18 cellular contexts compared by ENCODE assay signal in genomic region chr11:4065601-4066377, GRCh38. TPM values are rescaled to one million over a fixed set of nuclear protein-coding genes. Genes with fewer than 3 reads are reported as not detected.
DNase-seq lines count a peak whose midpoint lies in the region; ATAC-seq, FAIRE-seq and TF ChIP-seq lines count a peak whose summit lies in the region.
"Had no signal": no experiment of that assay in that cellular context is flagged by ENCODE, and none has a peak within 500 bp of the region (broad histone marks: within the 10 kb centered on the region; RNA-seq: fewer than 3 reads in every experiment).

No MANE protein-coding gene starts in this region.

- no peak for FAIRE-seq in HepG2 (lab: Jason Lieb, UNC)
- FAIRE-seq: colon had no signal

- TF ChIP-seq POLR2A in HepG2 (IDR thresholded peaks at IDR 0.05; ENCODE audit: insufficient read depth in 1 of 2, low read depth in 2 of 2, low read length in 2 of 2) = no peak

- H3K36me3 ChIP-seq in skeletal muscle tissue (ENCODE audit: control insufficient read depth in 3 of 3, insufficient read depth in 3 of 3, low read length in 3 of 3) = peaks cover 0 to 10% (median 8%) of the 10 kb centered on the region in 3 donors
- H3K36me3 ChIP-seq in HepG2 (replicated peaks in 1 of 2; ENCODE audit: control insufficient read depth in 1 of 2, insufficient read depth in 2 of 2, low read length in 2 of 2) = peaks cover 4 to 15% of the 10 kb centered on the region in 2 experiments; a peak in 3 of 5 replicates

- TF ChIP-seq CTCF in HepG2 (CRISPR knock-in tag; IDR thresholded peaks at IDR 0.05) = no peak

- H3K4me2 ChIP-seq in HepG2 (ENCODE audit: low read depth, low read length) = no peak overlapping the region

- no peaks in the 10 kb centered on the region for H3K27me3 Mint-ChIP-seq in activated naive CD4-positive, alpha-beta T cell treated with anti-CD3 and anti-CD28 coated beads for 36 hours (ENCODE audit: low read depth)
- no peaks in the 10 kb centered on the region for H3K27me3 Mint-ChIP-seq in T-helper 17 cell
- H3K27me3 Mint-ChIP-seq: stimulated activated naive CD8-positive, alpha-beta T cell treated with anti-CD3 and anti-CD28 coated beads, Interleukin-15, Interleukin-2, amounts not matched to agents 100 ng/mL and 50 ng/mL, for 24 hours had no signal

- H2AFZ ChIP-seq in HepG2 (ENCODE audit: low read length) = no peak overlapping the region

- intact Hi-C loops in activated naive CD4-positive, alpha-beta T cell treated with anti-CD3 and anti-CD28 coated beads for 36 hours (cut with micrococcal nuclease) = no loop called here
- intact Hi-C loops in right cardiac atrium (cut with DNase I) (no loop called here), HepG2 (cut with micrococcal nuclease; ENCODE audit: unreplicated experiment) (no loop called here)

- POLR2A ChIA-PET in HepG2 (lab: Yijun Ruan, JAX) = interaction anchor here (2.3 kb wide), 1 partner anchor 211 kb away, joined by 6 read pairs; the partner anchor contains the start of gene STIM1

- H3K4me1 ChIP-seq in right cardiac atrium (ENCODE audit: control insufficient read depth, insufficient read depth, low read length) (peaks cover 6% of the 10 kb centered on the region), skeletal muscle tissue (ENCODE audit: control insufficient read depth in 3 of 3, insufficient read depth in 3 of 3, low read length in 3 of 3) (peaks cover 33 to 59% (median 33%) of the 10 kb centered on the region in 3 donors), HepG2 (ENCODE audit: insufficient read depth, low read length) (peaks cover 3% of the 10 kb centered on the region)
- H3K4me1 ChIP-seq: HAP-1 had no signal

- in situ Hi-C loops in HepG2 (cut with HindIII; ENCODE audit: extremely low pct_ligation_motif_present, low pct_unique_long_range_greater_than_20kb) = loop anchor here (10.0 kb wide), 1 partner anchor 111 kb away; no protein-coding TSS in a partner anchor

- no peak overlapping the region for H3K4me3 ChIP-seq in right cardiac atrium (ENCODE audit: low read length)
- H3K4me3 ChIP-seq in skeletal muscle tissue (ENCODE audit: low read length in 3 of 3) = no peak overlapping the region
- H3K4me3 ChIP-seq in HepG2 (replicated peaks in 1 of 3; ENCODE audit: insufficient read depth in 1 of 3, low read depth in 2 of 3, low read length in 3 of 3) = no peak overlapping the region
- H3K4me3 ChIP-seq: adrenal gland, HAP-1 had no signal

- BruUV-seq in HepG2 (replicated peaks; lab: Mats Ljungman, UMichigan) = no TSS peak

- no peaks in the 10 kb centered on the region for H3K9me3 Mint-ChIP-seq in activated naive CD4-positive, alpha-beta T cell treated with anti-CD3 and anti-CD28 coated beads for 36 hours
- H3K9me3 Mint-ChIP-seq: stimulated activated naive CD8-positive, alpha-beta T cell treated with anti-CD3 and anti-CD28 coated beads, Interleukin-15, Interleukin-2, amounts not matched to agents 100 ng/mL and 50 ng/mL, for 24 hours had no signal

- H3K27me3 ChIP-seq in right cardiac atrium (ENCODE audit: control insufficient read depth, insufficient read depth) (no peaks in the 10 kb centered on the region), skeletal muscle tissue (ENCODE audit: control insufficient read depth in 3 of 3, insufficient read depth in 3 of 3, low read length in 3 of 3) (no peaks in the 10 kb centered on the region), HepG2 (ENCODE audit: control insufficient read depth in 1 of 2, insufficient read depth in 2 of 2, low read length in 2 of 2) (no peaks in the 10 kb centered on the region)
- H3K27me3 ChIP-seq: adrenal gland had no signal

- WGBS in right cardiac atrium = 56% methylated on average over 2 of the region's 2 CpGs
- 100% methylated on average over 2 of the region's 2 CpGs for WGBS in HepG2 (ENCODE audit: low lambda C conversion rate)

- H3K9ac ChIP-seq in skeletal muscle tissue (ENCODE audit: low read depth in 1 of 3, low read length in 3 of 3) (no peak overlapping the region), HepG2 (ENCODE audit: insufficient read depth, low read depth, low read length) (no peak overlapping the region)

- H3K4me1 Mint-ChIP-seq in activated naive CD4-positive, alpha-beta T cell treated with anti-CD3 and anti-CD28 coated beads for 36 hours (ENCODE audit: low read depth) = peaks cover 69% of the 10 kb centered on the region
- H3K4me1 Mint-ChIP-seq in T-helper 17 cell = peaks cover 60% of the 10 kb centered on the region

- H4K20me1 ChIP-seq in HepG2 (ENCODE audit: insufficient read depth, low read length) = no peaks in the 10 kb centered on the region

- ATAC-seq in T-helper 17 cell = no peak
- peak; percentile 37 to 60 for ATAC-seq in right cardiac atrium
- no peak for ATAC-seq in HepG2

- CTCF ChIA-PET in activated naive CD4-positive, alpha-beta T cell treated with anti-CD3 and anti-CD28 coated beads for 36 hours (lab: Charles Lee) = interaction anchor here (1.4 to 13.5 kb wide), 5 partner anchors 8 to 256 kb away, joined by 3 to 573 read pairs (median 4); partner anchors contain the start of genes RHOG and STIM1
- CTCF ChIA-PET in HepG2 (lab: Yijun Ruan, JAX; ENCODE audit: low intra/inter-chr PET ratio, low total read pairs) = no interaction called here

- DNase-seq in activated naive CD4-positive, alpha-beta T cell treated with anti-CD3 and anti-CD28 coated beads for 36 hours = no peak
- DNase-seq in activated naive CD4-positive, alpha-beta T cell treated with anti-CD3 and anti-CD28 coated beads, Interleukin-2, amount 50 U/mL, for 16 hours = no peak
- no peak for DNase-seq in T-helper 17 cell
- DNase-seq in right cardiac atrium = no peak
- no peak for DNase-seq in HepG2 (ENCODE audit: low spot score)
- DNase-seq in stimulated activated CD4-positive, alpha-beta T cell treated with anti-CD3 and anti-CD28 coated beads, Interleukin-15, amount 100 ng/mL, for 24 hours = no peak
- DNase-seq in NCI-H345 treated with DMSO at 0.1 percent for 48 hours (lab: John Stamatoyannopoulos, UW; ENCODE audit: unreplicated experiment) = no peak
- DNase-seq: activated CD8-positive, alpha-beta memory T cell treated with anti-CD3 and anti-CD28 coated beads, Interleukin-2, amount 50 U/mL, for 4 hours; adrenal gland; DMS53; erythroblast; KG1; NCI-H1417 treated with DMSO at 0.1 percent for 48 hours; NCI-H345 had no signal

- no peak overlapping the region for H3K27ac ChIP-seq in right cardiac atrium (ENCODE audit: low read length)
- H3K27ac ChIP-seq in skeletal muscle tissue (ENCODE audit: low read depth, low read length) = peak overlapping the region; percentile 42
- no peak overlapping the region for H3K27ac ChIP-seq in HepG2 (ENCODE audit: extremely low read length, insufficient read depth, low read length)
- H3K27ac ChIP-seq: adrenal gland had no signal

- no peak for TF ChIP-seq RAD21 in HepG2 (CRISPR knock-in tag; IDR thresholded peaks at IDR 0.05)

- peaks cover 8% of the 10 kb centered on the region for H3K36me3 Mint-ChIP-seq in activated naive CD4-positive, alpha-beta T cell treated with anti-CD3 and anti-CD28 coated beads for 36 hours (ENCODE audit: low read depth)
- H3K36me3 Mint-ChIP-seq in T-helper 17 cell (ENCODE audit: low read depth) = peaks cover 5% of the 10 kb centered on the region

- H3K9me3 ChIP-seq in T-helper 17 cell (ENCODE audit: control insufficient read depth, low read length, poor library complexity, severe bottlenecking) (no peaks in the 10 kb centered on the region), right cardiac atrium (ENCODE audit: control insufficient read depth, low read length) (peaks cover 2% of the 10 kb centered on the region), skeletal muscle tissue (ENCODE audit: control insufficient read depth in 3 of 3, low read length in 3 of 3) (no peaks in the 10 kb centered on the region), HepG2 (ENCODE audit: low read length) (no peaks in the 10 kb centered on the region)
- H3K9me3 ChIP-seq: adrenal gland, HAP-1 had no signal

- TF ChIP-seq EP300 in HepG2 (IDR thresholded peaks at IDR 0.05; ENCODE audit: low read depth in 2 of 2, low read length in 2 of 2) = no peak
- TF ChIP-seq EP300 in HepG2 (CRISPR knock-in tag; IDR thresholded peaks at IDR 0.05; ENCODE audit: borderline replicate concordance) = no peak

- H3K4me3 Mint-ChIP-seq in activated naive CD4-positive, alpha-beta T cell treated with anti-CD3 and anti-CD28 coated beads for 36 hours = no peak overlapping the region
- H3K4me3 Mint-ChIP-seq in T-helper 17 cell = peak overlapping the region; percentile 55
- H3K4me3 Mint-ChIP-seq: stimulated activated naive CD8-positive, alpha-beta T cell treated with anti-CD3 and anti-CD28 coated beads, Interleukin-15, Interleukin-2, amounts not matched to agents 100 ng/mL and 50 ng/mL, for 24 hours had no signal

- H3K27ac Mint-ChIP-seq in activated naive CD4-positive, alpha-beta T cell treated with anti-CD3 and anti-CD28 coated beads for 36 hours = peak overlapping the region; percentile 1
- peak overlapping the region; percentile 94 for H3K27ac Mint-ChIP-seq in T-helper 17 cell
- H3K27ac Mint-ChIP-seq: stimulated activated naive CD8-positive, alpha-beta T cell treated with anti-CD3 and anti-CD28 coated beads, Interleukin-15, Interleukin-2, amounts not matched to agents 100 ng/mL and 50 ng/mL, for 24 hours had no signal

- no peaks in the 10 kb centered on the region for H3K79me2 ChIP-seq in HepG2 (ENCODE audit: insufficient read depth, low read length)

RNA-seq across cellular contexts. Expression of gene RRM1, which starts 28.8 kb away (rescaled TPM):
- total RNA-seq in activated naive CD4-positive, alpha-beta T cell treated with anti-CD3 and anti-CD28 coated beads for 36 hours = 100 to 1,000 TPM; 296 to 311 TPM
- 10 to 100 TPM; 54.9 to 66.5 TPM for total RNA-seq in T-helper 17 cell
- 10 to 100 TPM; 21.1 to 29.0 (median 26.9) TPM for total RNA-seq in right cardiac atrium
- 11.9 TPM for polyA plus RNA-seq in right cardiac atrium
- total RNA-seq in skeletal muscle tissue = 58.5 TPM
- total RNA-seq in HepG2 (2016; rRNA removed; fragmentation: Illumina TruSeq; extraction: Trizol) = 108 and 168 TPM in 2 replicates
- total RNA-seq in HepG2 (2016; cell fraction: cytosol; rRNA removed; fragmentation: Illumina TruSeq; extraction: Trizol; ENCODE audit: low read depth) = 9.2 and 12.3 TPM in 2 replicates
- 109 and 177 TPM in 2 replicates for total RNA-seq in HepG2 (2016; cell fraction: insoluble cytoplasmic fraction; rRNA removed; fragmentation: Illumina TruSeq; extraction: Trizol)
- 21.5 and 26.6 TPM in 2 replicates for total RNA-seq in HepG2 (2016; cell fraction: membrane; rRNA removed; fragmentation: Illumina TruSeq; extraction: Trizol)
- 49.7 and 51.5 TPM in 2 replicates for total RNA-seq in HepG2 (2016; cell fraction: nucleus; rRNA removed; fragmentation: Illumina TruSeq; extraction: Trizol)
- 11.8 and 17.3 TPM in 2 replicates for polyA plus RNA-seq in HepG2 (2011; rRNA removed)
- 12.7 and 13.8 TPM in 2 replicates for polyA plus RNA-seq in HepG2 (2011; cell fraction: cytosol; rRNA removed)
- polyA plus RNA-seq in HepG2 (2011; cell fraction: nucleus; rRNA removed) = 6.5 and 8.2 TPM in 2 replicates
- 20.3 and 37.0 TPM in 2 replicates for polyA plus RNA-seq in HepG2 (2012)
- 4.7 and 4.8 TPM in 2 replicates for polyA plus RNA-seq in HepG2 (2016; cell fraction: cytosol; fragmentation: Illumina TruSeq; extraction: Trizol; ENCODE audit: low read depth)
- 110 and 120 TPM in 2 replicates for polyA plus RNA-seq in HepG2 (2016; cell fraction: insoluble cytoplasmic fraction; fragmentation: Illumina TruSeq; extraction: Trizol; ENCODE audit: low read depth)
- 10.4 and 12.0 TPM in 2 replicates for polyA plus RNA-seq in HepG2 (2016; cell fraction: membrane; fragmentation: Illumina TruSeq; extraction: Trizol; ENCODE audit: low read depth)
- 40.5 and 42.7 TPM in 2 replicates for polyA plus RNA-seq in HepG2 (2016; cell fraction: nucleus; fragmentation: Illumina TruSeq; extraction: Trizol; ENCODE audit: insufficient read depth, low read depth)
- 76.9 and 614 TPM in 2 replicates for polyA minus RNA-seq in HepG2 (2011; rRNA and poly(A)+ RNA removed; ENCODE audit: low replicate concordance)
- 23.6 and 31.9 TPM in 2 replicates for polyA minus RNA-seq in HepG2 (2011; cell fraction: cytosol; rRNA and poly(A)+ RNA removed)
- 23.6 and 25.0 TPM in 2 replicates for polyA minus RNA-seq in HepG2 (2011; cell fraction: nucleus; rRNA and poly(A)+ RNA removed)

Comparison
In these comparisons a context has a peak if more than half of its experiments do, and no peak if none do; other contexts are left out.
1. ATAC-seq: peak in right cardiac atrium (2 of 2); none in T-helper 17 cell (single experiment) and HepG2 (single experiment).